Comparison of ENCODE assay signal across 20 cellular contexts in the genomic region with DNA sequence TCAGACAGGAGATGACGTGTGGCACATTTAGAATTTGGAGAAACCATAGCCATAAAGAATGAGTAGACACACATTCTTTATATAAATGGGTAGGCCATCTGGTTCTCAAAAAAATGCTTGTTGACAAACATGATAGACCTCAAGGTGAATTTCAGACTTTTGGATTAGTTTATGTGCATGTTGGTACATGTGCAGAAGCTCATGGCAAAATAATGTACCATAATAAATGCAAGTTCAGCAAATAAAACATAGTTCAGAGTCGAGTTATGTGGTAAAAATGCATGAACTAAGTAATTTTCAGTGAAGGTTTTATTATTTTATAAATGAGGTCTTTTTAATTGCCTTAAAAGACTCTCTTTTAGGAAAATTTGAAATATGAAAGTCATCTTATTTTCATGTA. TPM values are rescaled to one million over a fixed set of nuclear protein-coding genes. Genes with fewer than 3 reads are reported as not detected.
DNase-seq lines count a peak whose midpoint lies in the region; ATAC-seq, FAIRE-seq and TF ChIP-seq lines count a peak whose summit lies in the region.
"Had no signal": no experiment of that assay in that cellular context is flagged by ENCODE, and none has a peak within 500 bp of the region (broad histone marks: within the 10 kb centered on the region; RNA-seq: fewer than 3 reads in every experiment).

No MANE protein-coding gene starts in this region.

- H2BK120ac ChIP-seq in mesenchymal stem cell (ENCODE audit: low read depth, low read length), result no peak overlapping the region

- no peak overlapping the region for H4K8ac ChIP-seq in mesenchymal stem cell (ENCODE audit: low read length)

- H3K79me2 ChIP-seq in Loucy (ENCODE audit: insufficient read depth, low read length) (peaks cover 23% of the 10 kb centered on the region; the same call in 1 of the 2 replicates), K562 (ENCODE audit: control insufficient read depth, insufficient read depth, low read length) (peaks cover 3% of the 10 kb centered on the region; the same call in 1 of the 3 replicates)

- TF ChIP-seq EP300 in A549 (IDR thresholded peaks at IDR 0.05) (no peak), K562 (IDR thresholded peaks at IDR 0.05; ENCODE audit: low read length) (no peak)

- DNase-seq in A549 (ENCODE audit: low read depth in 1 of 2, low spot score in 1 of 2) (no peak), K562 (ENCODE audit: extremely low read depth in 1 of 4, low spot score in 3 of 4) (no peak), mesenchymal stem cell (no peak), retina (no peak), ascending aorta (ENCODE audit: low spot score in 2 of 2) (no peak), HAP-1 (ENCODE audit: low spot score in 2 of 2) (no peak), epidermal melanocyte (ENCODE audit: insufficient read length, low spot score) (no peak)
- DNase-seq: activated CD4-positive, alpha-beta T cell treated with anti-CD3 and anti-CD28 coated beads for 4 hours; endodermal cell; GF-D8; H7; Kasumi-1; NCI-H510A; nucleus accumbens; stimulated activated CD8-positive, alpha-beta memory T cell treated with anti-CD3 and anti-CD28 coated beads, Interleukin-4, amount 100 ng/mL, for 48 hours had no signal

- no peaks in the 10 kb centered on the region for H3K9me1 ChIP-seq in K562 (ENCODE audit: control insufficient read depth, insufficient read depth, low read length)

- no TSS peak for BruUV-seq in K562 (replicated peaks; lab: Mats Ljungman, UMichigan)

- no peak overlapping the region for H3K23ac ChIP-seq in mesenchymal stem cell (ENCODE audit: low read length in 2 of 2)

- no peak overlapping the region for H3K4me3 ChIP-seq in A549
- no peak overlapping the region for H3K4me3 ChIP-seq in Loucy (ENCODE audit: low read length, poor library complexity, severe bottlenecking)
- no peak overlapping the region for H3K4me3 ChIP-seq in K562
- peak overlapping the region in 1 of 2 experiments; percentile 69 for H3K4me3 ChIP-seq in mesenchymal stem cell (ENCODE audit: insufficient read depth in 1 of 2, low read depth in 1 of 2, low read length in 2 of 2)
- H3K4me3 ChIP-seq in ascending aorta, result peak overlapping the region in 1 of 2 donors; percentile 6
- H3K4me3 ChIP-seq in HAP-1, result no peak overlapping the region
- H3K4me3 ChIP-seq: lung had no signal

- H3K4ac ChIP-seq in mesenchymal stem cell (ENCODE audit: low read depth in 1 of 2, low read length in 2 of 2), result no peak overlapping the region

- H3K9me2 ChIP-seq in Loucy (replicated peaks; ENCODE audit: low read depth, low read length), result no peaks in the 10 kb centered on the region

- no peak overlapping the region for H4K91ac ChIP-seq in mesenchymal stem cell (ENCODE audit: low read length)

- no peak for TF ChIP-seq CTCF in A549 (IDR thresholded peaks at IDR 0.05)
- TF ChIP-seq CTCF in Loucy (conservative IDR thresholded peaks at IDR 0.05; ENCODE audit: low read length), result no peak
- TF ChIP-seq CTCF in K562 (IDR thresholded peaks at IDR 0.05 in 2 of 3, conservative IDR thresholded peaks at IDR 0.05 in 1 of 3; ENCODE audit: insufficient read depth in 2 of 3, low read depth in 1 of 3, low read length in 3 of 3), result no peak
- TF ChIP-seq CTCF in ascending aorta (IDR thresholded peaks at IDR 0.05), result no peak

- no peak overlapping the region for H3K9ac ChIP-seq in Loucy (ENCODE audit: low read depth, low read length, poor library complexity, severe bottlenecking)
- no peak overlapping the region for H3K9ac ChIP-seq in K562 (ENCODE audit: insufficient read depth in 1 of 2, low read depth in 2 of 2, low read length in 2 of 2)
- peak overlapping the region; percentile 82 for H3K9ac ChIP-seq in mesenchymal stem cell (ENCODE audit: low read length)

- H2AK5ac ChIP-seq in mesenchymal stem cell (ENCODE audit: low read length, severe bottlenecking), result no peak overlapping the region

- no peaks in the 10 kb centered on the region for H4K20me1 ChIP-seq in Loucy (ENCODE audit: insufficient read depth, low read length, poor library complexity, severe bottlenecking)
- no peaks in the 10 kb centered on the region for H4K20me1 ChIP-seq in K562 (replicated peaks; ENCODE audit: control insufficient read depth, insufficient read depth, low read length)

- no peaks in the 10 kb centered on the region for H3F3A ChIP-seq in Loucy (ENCODE audit: low read depth)

- intact Hi-C loops in K562 (cut with micrococcal nuclease) (loop anchor here (10.0 kb wide), 1 partner anchor 257 kb away; no protein-coding TSS in a partner anchor), ascending aorta (cut with DNase I) (no loop called here)

- no peak overlapping the region for H2BK15ac ChIP-seq in mesenchymal stem cell (ENCODE audit: low read depth, poor library complexity, severe bottlenecking)

- WGBS in A549 (ENCODE audit: missing lambda C conversion rate), result 63% methylated on average over 2 of the region's 2 CpGs
- 77% methylated on average over 2 of the region's 2 CpGs for WGBS in K562 (ENCODE audit: insufficient coverage, low coverage, missing lambda C conversion rate)
- WGBS in mesenchymal stem cell, result 100% methylated on average over 1 of the region's 2 CpGs

- no peak overlapping the region for H2BK12ac ChIP-seq in mesenchymal stem cell (ENCODE audit: low read length in 2 of 2)

- H3K36me3 ChIP-seq in Loucy (ENCODE audit: insufficient read depth, low read length) (no peaks in the 10 kb centered on the region), K562 (ENCODE audit: control insufficient read depth, insufficient read depth, low read length) (no peaks in the 10 kb centered on the region), mesenchymal stem cell (ENCODE audit: control insufficient read depth in 1 of 2, insufficient read depth in 2 of 2, low read depth in 1 of 2, low read length in 2 of 2) (peaks cover 0 to 3% of the 10 kb centered on the region in 2 experiments), ascending aorta (no peaks in the 10 kb centered on the region), HAP-1 (replicated peaks) (no peaks in the 10 kb centered on the region)
- H3K36me3 ChIP-seq: right atrium auricular region had no signal

- TF ChIP-seq RAD21 in A549 (conservative IDR thresholded peaks at IDR 0.05 in 1 of 2, IDR thresholded peaks at IDR 0.05 in 1 of 2) (no peak), K562 (CRISPR knock-in tag; conservative IDR thresholded peaks at IDR 0.05 in 1 of 2, IDR thresholded peaks at IDR 0.05 in 1 of 2) (no peak)

- TF ChIP-seq POLR2A in A549 (IDR thresholded peaks at IDR 0.05; ENCODE audit: low read length), result no peak
- TF ChIP-seq POLR2A in K562 (conservative IDR thresholded peaks at IDR 0.05), result no peak

- H2BK5ac ChIP-seq in mesenchymal stem cell (ENCODE audit: low read depth, low read length, poor library complexity, severe bottlenecking), result no peak overlapping the region

- POLR2A ChIA-PET in A549 (lab: Yijun Ruan, JAX) (no interaction called here), K562 (lab: Yijun Ruan, JAX) (interaction anchor here (1.1 kb wide), 1 partner anchor 9 kb away, joined by 3 read pairs; no protein-coding TSS in a partner anchor)

- H2AFZ ChIP-seq in Loucy (ENCODE audit: low read length) (no peak overlapping the region), K562 (ENCODE audit: low read depth, low read length) (no peak overlapping the region), mesenchymal stem cell (ENCODE audit: low read depth, low read length) (no peak overlapping the region)

- CTCF ChIA-PET in A549 (lab: Yijun Ruan, JAX) (no interaction called here), K562 (lab: Yijun Ruan, JAX; ENCODE audit: low intra/inter-chr PET ratio) (no interaction called here)

- H3K27ac ChIP-seq in A549 (no peak overlapping the region), K562 (ENCODE audit: extremely low read depth, low read depth, low read length) (no peak overlapping the region), mesenchymal stem cell (ENCODE audit: low read length, poor library complexity, severe bottlenecking) (no peak overlapping the region), ascending aorta (no peak overlapping the region)
- H3K27ac ChIP-seq: right atrium auricular region had no signal

- in situ Hi-C loops in K562 (cut with MboI) (loop anchor here (10.0 kb wide), 1 partner anchor 217 kb away; no protein-coding TSS in a partner anchor), HAP-1 (cut with MboI; ENCODE audit: low sequenced_read_pairs) (no loop called here)

- H3K4me1 ChIP-seq in A549, result no peaks in the 10 kb centered on the region
- H3K4me1 ChIP-seq in Loucy (ENCODE audit: insufficient read depth, low read length, poor library complexity, severe bottlenecking), result peaks cover 18% of the 10 kb centered on the region
- no peaks in the 10 kb centered on the region; a peak in 1 of 5 replicates for H3K4me1 ChIP-seq in K562 (replicated peaks in 1 of 2; ENCODE audit: control insufficient read depth in 2 of 2, insufficient read depth in 2 of 2, low read length in 2 of 2)
- H3K4me1 ChIP-seq in mesenchymal stem cell (ENCODE audit: control insufficient read depth, insufficient read depth, low read depth, low read length), result peaks cover 2% of the 10 kb centered on the region
- peaks cover 3 to 5% of the 10 kb centered on the region in 2 donors for H3K4me1 ChIP-seq in ascending aorta
- H3K4me1 ChIP-seq in HAP-1, result peaks cover 17% of the 10 kb centered on the region

- ATAC-seq in A549 (no peak), K562 (no peak)

- FAIRE-seq in A549 (lab: Jason Lieb, UNC) (no peak), K562 (lab: Jason Lieb, UNC) (no peak)
- FAIRE-seq: colon, TTC549 had no signal

- peaks cover 13% of the 10 kb centered on the region for H3K79me1 ChIP-seq in mesenchymal stem cell (replicated peaks; ENCODE audit: low read length, poor library complexity, severe bottlenecking)

- no peak overlapping the region for H3K14ac ChIP-seq in mesenchymal stem cell (ENCODE audit: low read length in 2 of 2)

- no peak overlapping the region for H3K4me2 ChIP-seq in A549
- peak overlapping the region; percentile 33 for H3K4me2 ChIP-seq in Loucy (ENCODE audit: low read depth, low read length, poor library complexity, severe bottlenecking)
- no peak overlapping the region for H3K4me2 ChIP-seq in K562 (ENCODE audit: insufficient read depth, low read length)
- no peak overlapping the region for H3K4me2 ChIP-seq in mesenchymal stem cell (ENCODE audit: low read length, poor library complexity, severe bottlenecking)

- H3K27me3 ChIP-seq in Loucy (ENCODE audit: insufficient read depth, low read length, poor library complexity, severe bottlenecking) (no peaks in the 10 kb centered on the region), K562 (ENCODE audit: control insufficient read depth in 2 of 2, insufficient read depth in 2 of 2, low read length in 2 of 2) (no peaks in the 10 kb centered on the region), mesenchymal stem cell (ENCODE audit: control insufficient read depth in 1 of 2, insufficient read depth in 1 of 2, low read length in 2 of 2) (no peaks in the 10 kb centered on the region), ascending aorta (no peaks in the 10 kb centered on the region), HAP-1 (ENCODE audit: low read depth) (no peaks in the 10 kb centered on the region)
- H3K27me3 ChIP-seq: right atrium auricular region had no signal

- H3K18ac ChIP-seq in mesenchymal stem cell (ENCODE audit: low read depth in 1 of 2, low read length in 2 of 2), result no peak overlapping the region

- H3K9me3 ChIP-seq in A549 (no peaks in the 10 kb centered on the region), Loucy (ENCODE audit: insufficient read depth, low read depth, low read length) (no peaks in the 10 kb centered on the region), K562 (replicated peaks; ENCODE audit: control insufficient read depth, insufficient read depth, low read depth, low read length) (no peaks in the 10 kb centered on the region), mesenchymal stem cell (ENCODE audit: control insufficient read depth, low read length) (no peaks in the 10 kb centered on the region), ascending aorta (no peaks in the 10 kb centered on the region), HAP-1 (no peaks in the 10 kb centered on the region)
- H3K9me3 ChIP-seq: right atrium auricular region had no signal

RNA-seq across cellular contexts. Expression of gene EEFSEC, which starts 24.6 kb away (rescaled TPM):
- polyA plus RNA-seq in A549 (2011; rRNA removed) (6.9 and 7.5 TPM in 2 replicates), A549 (2017; fragmentation: RNase III; extraction: RNeasy Plus Mini Kit Qiagen cat#74134 plus additional on column Dnase treatment) (6.4 to 7.3 TPM (median 6.8 TPM) in 3 replicates), K562 (2011; rRNA removed) (7.7 and 10.5 TPM in 2 replicates), K562 (2014; fragmentation: Illumina TruSeq; extraction: Trizol) (9.2 and 11.8 TPM in 2 replicates), K562 (2014; fragmentation: Nextera tagmentation; extraction: Ambion mirVana) (under 1 TPM; 0.35 to 0.52 TPM), K562 (2014; rRNA removed) (8.6 and 11.6 TPM in 2 replicates)
- polyA plus RNA-seq in A549 (2012; cell fraction: cytosol; rRNA removed), result 10.8 and 14.2 TPM in 2 replicates
- polyA plus RNA-seq in A549 (2012; cell fraction: nucleus; rRNA removed), result 16.9 and 23.9 TPM in 2 replicates
- 10.8 and 12.4 TPM in 2 replicates for polyA minus RNA-seq in A549 (2011; rRNA and poly(A)+ RNA removed)
- 13.5 and 23.2 TPM in 2 replicates for total RNA-seq in K562 (2011; cell fraction: chromatin; rRNA removed; ENCODE audit: low replicate concordance)
- 18.2 and 23.6 TPM in 2 replicates for total RNA-seq in K562 (2011; cell fraction: nucleolus; rRNA removed)
- total RNA-seq in K562 (2011; cell fraction: nucleoplasm; rRNA removed), result 9.9 and 12.0 TPM in 2 replicates
- total RNA-seq in K562 (2014; rRNA removed) (11.1 and 13.6 TPM in 2 replicates), K562 (2014; rRNA removed; fragmentation: Illumina TruSeq; extraction: Trizol) (1.3 and 2.0 TPM in 2 replicates), K562 (2015; rRNA removed; fragmentation: Illumina TruSeq; extraction: Trizol) (5.0 and 5.2 TPM in 2 replicates), K562 (2021) (11.8 and 14.9 TPM in 2 replicates), ascending aorta (16.2 TPM)
- polyA plus RNA-seq in K562 (2011; cell fraction: cytosol; rRNA removed), result 6.6 and 20.6 TPM in 2 replicates
- polyA plus RNA-seq in K562 (2011; cell fraction: nucleus; rRNA removed), result 12.8 and 19.8 TPM in 2 replicates
- 11.5 and 19.8 TPM in 2 replicates for polyA plus RNA-seq in K562 (2012)
- polyA minus RNA-seq in K562 (2011; rRNA and poly(A)+ RNA removed), result 6.0 and 7.0 TPM in 2 replicates
- 8.6 and 15.6 TPM in 2 replicates for polyA minus RNA-seq in K562 (2011; cell fraction: cytosol; rRNA and poly(A)+ RNA removed)
- 19.1 and 22.1 TPM in 2 replicates for polyA minus RNA-seq in K562 (2011; cell fraction: nucleus; rRNA and poly(A)+ RNA removed)
- 5.1 TPM for polyA plus RNA-seq in mesenchymal stem cell (2013, experiment 1 of 2)
- polyA plus RNA-seq in mesenchymal stem cell (2013, experiment 2 of 2), result 5.3 TPM

RNA-seq across cellular contexts. Expression of gene RUVBL1, which starts 54.3 kb away (rescaled TPM):
- polyA plus RNA-seq in A549 (2011; rRNA removed) (117 and 144 TPM in 2 replicates), A549 (2017; fragmentation: RNase III; extraction: RNeasy Plus Mini Kit Qiagen cat#74134 plus additional on column Dnase treatment) (105 to 117 TPM (median 105 TPM) in 3 replicates), K562 (2011; rRNA removed) (69.8 and 94.4 TPM in 2 replicates), K562 (2014; fragmentation: Illumina TruSeq; extraction: Trizol) (140 and 147 TPM in 2 replicates), K562 (2014; fragmentation: Nextera tagmentation; extraction: Ambion mirVana) (10 to 100 TPM; 20.7 to 40.2 TPM), K562 (2014; rRNA removed) (103 and 113 TPM in 2 replicates)
- polyA plus RNA-seq in A549 (2012; cell fraction: cytosol; rRNA removed), result 143 and 167 TPM in 2 replicates
- 81.4 and 82.4 TPM in 2 replicates for polyA plus RNA-seq in A549 (2012; cell fraction: nucleus; rRNA removed)
- polyA minus RNA-seq in A549 (2011; rRNA and poly(A)+ RNA removed), result 95.8 and 106 TPM in 2 replicates
- 55.5 and 61.2 TPM in 2 replicates for total RNA-seq in K562 (2011; cell fraction: chromatin; rRNA removed; ENCODE audit: low replicate concordance)
- total RNA-seq in K562 (2011; cell fraction: nucleolus; rRNA removed), result 45.7 and 51.0 TPM in 2 replicates
- total RNA-seq in K562 (2011; cell fraction: nucleoplasm; rRNA removed), result 45.6 and 47.1 TPM in 2 replicates
- total RNA-seq in K562 (2014; rRNA removed) (140 and 148 TPM in 2 replicates), K562 (2014; rRNA removed; fragmentation: Illumina TruSeq; extraction: Trizol) (117 and 119 TPM in 2 replicates), K562 (2015; rRNA removed; fragmentation: Illumina TruSeq; extraction: Trizol) (131 TPM in 2 replicates), K562 (2021) (106 and 110 TPM in 2 replicates), ascending aorta (10.3 TPM)
- polyA plus RNA-seq in K562 (2011; cell fraction: cytosol; rRNA removed), result 80.6 and 98.7 TPM in 2 replicates
- polyA plus RNA-seq in K562 (2011; cell fraction: nucleus; rRNA removed), result 36.0 and 40.8 TPM in 2 replicates
- 77.9 and 122 TPM in 2 replicates for polyA plus RNA-seq in K562 (2012)
- 63.4 and 91.2 TPM in 2 replicates for polyA minus RNA-seq in K562 (2011; rRNA and poly(A)+ RNA removed)
- polyA minus RNA-seq in K562 (2011; cell fraction: cytosol; rRNA and poly(A)+ RNA removed), result 42.4 and 64.1 TPM in 2 replicates
- polyA minus RNA-seq in K562 (2011; cell fraction: nucleus; rRNA and poly(A)+ RNA removed), result 28.1 and 32.5 TPM in 2 replicates
- polyA plus RNA-seq in mesenchymal stem cell (2013, experiment 1 of 2), result 22.4 TPM
- 22.3 TPM for polyA plus RNA-seq in mesenchymal stem cell (2013, experiment 2 of 2)

Comparison
In these comparisons a context has a peak if more than half of its experiments do, and no peak if none do; other contexts are left out.
1. Of the 35 proteins assayed by ChIP-seq in both K562 and A549: peak only in K562: none; only in A549: none; in both: MAFK; in neither: 34.